In genomic region chr2:133157141-133157540, GRCh38 we compare ENCODE assay signal across 21 cellular contexts.
DNase-seq lines count a peak whose midpoint lies in the region; ATAC-seq and TF ChIP-seq lines count a peak whose summit lies in the region.
"Had no signal": no experiment of that assay in that cellular context is flagged by ENCODE, and none has a peak within 500 bp of the region (broad histone marks: within the 10 kb centered on the region; RNA-seq: fewer than 3 reads in every experiment).

No MANE protein-coding gene starts in this region.

- no peaks in the 10 kb centered on the region for H3K27me3 Mint-ChIP-seq in activated naive CD4-positive, alpha-beta T cell treated with anti-CD3 and anti-CD28 coated beads, Interleukin-2, amount 10 ng/mL, durations not matched to agents 7 days and 5 days
- H3K27me3 Mint-ChIP-seq: CD4-positive, alpha-beta T cell had no signal

- POLR2A ChIA-PET in IMR-90 (lab: Charles Lee; ENCODE audit: unreplicated experiment), result no interaction called here

- H3K79me2 ChIP-seq in neural cell (replicated peaks; ENCODE audit: insufficient read depth, low read length), result no peaks in the 10 kb centered on the region

- TF ChIP-seq RAD21 in IMR-90 (IDR thresholded peaks at IDR 0.05; ENCODE audit: low read length) (peak; percentile 16; the same call in 1 of the 2 replicates), neural cell (conservative IDR thresholded peaks at IDR 0.05) (peak; percentile 23)

- H3K9me1 ChIP-seq in IMR-90 (ENCODE audit: insufficient read depth, low read length), result no peaks in the 10 kb centered on the region

- H4K20me1 ChIP-seq in IMR-90 (ENCODE audit: insufficient read depth, low read length) (peaks cover 4% of the 10 kb centered on the region; the same call in 1 of the 2 replicates), neural cell (ENCODE audit: insufficient read depth) (no peaks in the 10 kb centered on the region)
- H4K20me1 ChIP-seq: BLaER1 treated with 17β-estradiol and CSF1 and Interleukin-3, amounts not matched to agents 10 nM and 100 nM had no signal

- H3K9me3 ChIP-seq in IMR-90 (ENCODE audit: control insufficient read depth, insufficient read depth, low read length), result no peaks in the 10 kb centered on the region
- H3K9me3 ChIP-seq in neural cell (ENCODE audit: low read length), result no peaks in the 10 kb centered on the region
- no peaks in the 10 kb centered on the region for H3K9me3 ChIP-seq in upper lobe of left lung
- H3K9me3 ChIP-seq: BE2C; BLaER1 treated with 17β-estradiol and CSF1 and Interleukin-3, amounts not matched to agents 10 nM and 100 nM; HAP-1 had no signal

- H3K27ac ChIP-seq in IMR-90 (ENCODE audit: insufficient read depth, low read length) (no peak overlapping the region), neural cell (ENCODE audit: low read length) (no peak overlapping the region), upper lobe of left lung (no peak overlapping the region)
- H3K27ac ChIP-seq: 22Rv1; BLaER1 treated with 17β-estradiol and CSF1 and Interleukin-3, amounts not matched to agents 10 nM and 100 nM had no signal

- H2BK120ac ChIP-seq in IMR-90 (ENCODE audit: low read depth, low read length), result no peak overlapping the region

- H3K9me2 ChIP-seq in neural cell (ENCODE audit: insufficient read depth, low read length), result no peaks in the 10 kb centered on the region

- no peak overlapping the region for H2AK9ac ChIP-seq in IMR-90 (replicated peaks; ENCODE audit: low read depth, low read length, poor library complexity)

- H2AFZ ChIP-seq in IMR-90 (replicated peaks; ENCODE audit: low read length, poor library complexity), result no peak overlapping the region
- no peak overlapping the region for H2AFZ ChIP-seq in neural cell (ENCODE audit: low read depth, low read length)

- no peaks in the 10 kb centered on the region for H3F3A ChIP-seq in neural cell (ENCODE audit: insufficient read depth, low read length, poor library complexity, severe bottlenecking)

- no peak overlapping the region for H4K91ac ChIP-seq in IMR-90 (ENCODE audit: insufficient read depth, low read depth, low read length)

- no peak overlapping the region for H3K4me3 Mint-ChIP-seq in activated naive CD4-positive, alpha-beta T cell treated with anti-CD3 and anti-CD28 coated beads, Interleukin-2, amount 10 ng/mL, durations not matched to agents 7 days and 5 days
- H3K4me3 Mint-ChIP-seq: CD14-positive monocyte; CD4-positive, alpha-beta T cell; HFFc6 had no signal

- H3K79me1 ChIP-seq in IMR-90 (ENCODE audit: low read depth in 1 of 2, low read length in 2 of 2), result peaks cover 20 to 57% of the 10 kb centered on the region in 2 experiments; a peak in 3 of 4 replicates

- H3K4me3 ChIP-seq in IMR-90 (ENCODE audit: insufficient read depth, low read depth, low read length) (no peak overlapping the region), neural cell (ENCODE audit: low read length) (no peak overlapping the region), upper lobe of left lung (no peak overlapping the region)
- H3K4me3 ChIP-seq: BLaER1 treated with 17β-estradiol and CSF1 and Interleukin-3, amounts not matched to agents 10 nM and 100 nM; HAP-1 had no signal

- H3K27ac Mint-ChIP-seq in activated naive CD4-positive, alpha-beta T cell treated with anti-CD3 and anti-CD28 coated beads, Interleukin-2, amount 10 ng/mL, durations not matched to agents 7 days and 5 days, result no peak overlapping the region
- H3K27ac Mint-ChIP-seq: CD14-positive monocyte; CD4-positive, alpha-beta T cell; HFFc6 had no signal

- TF ChIP-seq EP300 in neural cell (conservative IDR thresholded peaks at IDR 0.05; ENCODE audit: poor library complexity, severe bottlenecking), result no peak
- no peak for TF ChIP-seq EP300 in upper lobe of left lung (IDR thresholded peaks at IDR 0.05)

- H3K4me1 ChIP-seq in IMR-90 (ENCODE audit: control insufficient read depth, insufficient read depth, low read length), result no peaks in the 10 kb centered on the region
- no peaks in the 10 kb centered on the region for H3K4me1 ChIP-seq in upper lobe of left lung
- H3K4me1 ChIP-seq: BE2C; BLaER1 treated with 17β-estradiol and CSF1 and Interleukin-3, amounts not matched to agents 10 nM and 100 nM; HAP-1 had no signal

- no peak overlapping the region for H3K56ac ChIP-seq in IMR-90 (ENCODE audit: extremely low read depth, insufficient read depth, low read length)

- no peak overlapping the region for H2BK15ac ChIP-seq in IMR-90 (ENCODE audit: low read depth, low read length)

- BruUV-seq in IMR-90 (replicated peaks; lab: Mats Ljungman, UMichigan), result no TSS peak

- H2BK20ac ChIP-seq in IMR-90 (ENCODE audit: low read depth, low read length), result no peak overlapping the region

- DNase-seq in NCI-H524 (lab: John Stamatoyannopoulos, UW) (peak; percentile 2 to 54), NCI-H524 treated with DMSO at 0.1 percent for 48 hours (lab: John Stamatoyannopoulos, UW) (no peak), IMR-90 (peak; percentile 37), astrocyte of the hippocampus (ENCODE audit: low read depth, low spot score) (peak; percentile 6), upper lobe of left lung (no peak)
- DNase-seq in activated naive CD4-positive, alpha-beta T cell treated with anti-CD3 and anti-CD28 coated beads, Interleukin-2, amount 10 ng/mL, durations not matched to agents 7 days and 5 days, result no peak
- DNase-seq in NK-92 treated with Interleukin-12 subunit alpha and Interleukin-12 subunit beta, amount 100 ng/mL, for 24 hours (lab: John Stamatoyannopoulos, UW), result no peak
- DNase-seq: AML-193; BE2C; Calu3; CD4-positive, alpha-beta T cell; COR-L47; DMS53; DMS79 treated with DMSO at 0.1 percent for 48 hours; GOT3; HFFc6 had no signal

- no peak overlapping the region for H2AK5ac ChIP-seq in IMR-90 (ENCODE audit: low read depth, low read length)

- no peak overlapping the region for H3K4ac ChIP-seq in IMR-90 (ENCODE audit: low read depth, low read length)

- no peak overlapping the region for H4K8ac ChIP-seq in IMR-90 (ENCODE audit: low read depth in 2 of 2, low read length in 2 of 2)

- no peak overlapping the region for H3K18ac ChIP-seq in IMR-90 (ENCODE audit: low read depth, low read length)

- H3K27me3 ChIP-seq in IMR-90 (ENCODE audit: control insufficient read depth, insufficient read depth, low read length), result no peaks in the 10 kb centered on the region
- no peaks in the 10 kb centered on the region for H3K27me3 ChIP-seq in neural cell (ENCODE audit: insufficient read depth, low read depth, low read length)
- H3K27me3 ChIP-seq in upper lobe of left lung, result no peaks in the 10 kb centered on the region
- H3K27me3 ChIP-seq: BE2C; BLaER1 treated with 17β-estradiol and CSF1 and Interleukin-3, amounts not matched to agents 10 nM and 100 nM had no signal

- ATAC-seq in IMR-90 (ENCODE audit: low read depth), result no peak
- no peak for ATAC-seq in upper lobe of left lung (ENCODE audit: low FRiP score in 2 of 2)

- no peak overlapping the region for H3K23ac ChIP-seq in IMR-90 (ENCODE audit: low read depth, low read length)

- no peaks in the 10 kb centered on the region for H3K4me1 Mint-ChIP-seq in activated naive CD4-positive, alpha-beta T cell treated with anti-CD3 and anti-CD28 coated beads, Interleukin-2, amount 10 ng/mL, durations not matched to agents 7 days and 5 days
- H3K4me1 Mint-ChIP-seq: CD14-positive monocyte had no signal

- CTCF ChIA-PET in IMR-90 (lab: Yijun Ruan, JAX), result interaction anchor here (0.6 to 1.3 kb wide), 2 partner anchors 14 to 434 kb away, joined by 3 to 4 read pairs; no protein-coding TSS in a partner anchor
- CTCF ChIA-PET in activated naive CD4-positive, alpha-beta T cell treated with anti-CD3 and anti-CD28 coated beads, Interleukin-2, amount 10 ng/mL, durations not matched to agents 7 days and 5 days (lab: Charles Lee), result no interaction called here

- no peak overlapping the region for H3K14ac ChIP-seq in IMR-90 (replicated peaks; ENCODE audit: low read depth, low read length)

- H3K36me3 ChIP-seq in IMR-90 (ENCODE audit: control insufficient read depth, insufficient read depth, low read length) (no peaks in the 10 kb centered on the region; the same call in 1 of the 2 replicates), neural cell (ENCODE audit: insufficient read depth, low read length) (no peaks in the 10 kb centered on the region), upper lobe of left lung (no peaks in the 10 kb centered on the region)
- H3K36me3 ChIP-seq: BE2C; BLaER1 treated with 17β-estradiol and CSF1 and Interleukin-3, amounts not matched to agents 10 nM and 100 nM; HAP-1 had no signal

- WGBS in IMR-90 (ENCODE audit: extremely low coverage in 2 of 2, insufficient read length in 1 of 2), 2 experiments, result no CpG with 5 or more reads among the region's 3 CpGs
- 78 to 84% methylated on average over 3 of the region's 3 CpGs for WGBS in upper lobe of left lung, 2 donors

- TF ChIP-seq CTCF in IMR-90 (conservative IDR thresholded peaks at IDR 0.05; ENCODE audit: low read depth, low read length) (0 out of 2 replicates have a peak, but pooled peaks have one; percentile 13), neural cell (IDR thresholded peaks at IDR 0.05; ENCODE audit: poor library complexity, severe bottlenecking) (no peak), upper lobe of left lung (IDR thresholded peaks at IDR 0.05) (no peak)

- no peak overlapping the region for H2BK5ac ChIP-seq in IMR-90 (ENCODE audit: low read depth, low read length, poor library complexity, severe bottlenecking)

- in situ Hi-C loops in IMR-90 (cut with MboI; ENCODE audit: low sequenced_read_pairs), result no loop called here

- H3K9me3 Mint-ChIP-seq in activated naive CD4-positive, alpha-beta T cell treated with anti-CD3 and anti-CD28 coated beads, Interleukin-2, amount 10 ng/mL, durations not matched to agents 7 days and 5 days, result peaks cover 2% of the 10 kb centered on the region
- H3K9me3 Mint-ChIP-seq: HFFc6 had no signal

- no peak overlapping the region for H3K9ac ChIP-seq in IMR-90 (ENCODE audit: low read depth, low read length)
- no peak overlapping the region for H3K9ac ChIP-seq in neural cell (ENCODE audit: low read length)
- H3K9ac ChIP-seq: BLaER1 treated with 17β-estradiol and CSF1 and Interleukin-3, amounts not matched to agents 10 nM and 100 nM had no signal

- no peak overlapping the region for H3K4me2 ChIP-seq in IMR-90 (ENCODE audit: low read depth, low read length)
- H3K4me2 ChIP-seq in neural cell (ENCODE audit: low read length), result no peak overlapping the region
- H3K4me2 ChIP-seq: BLaER1 treated with 17β-estradiol and CSF1 and Interleukin-3, amounts not matched to agents 10 nM and 100 nM had no signal

- dilution Hi-C loops in IMR-90 (cut with HindIII; ENCODE audit: low sequenced_read_pairs, unreplicated experiment), result no loop called here

- H3K36me3 Mint-ChIP-seq in activated naive CD4-positive, alpha-beta T cell treated with anti-CD3 and anti-CD28 coated beads, Interleukin-2, amount 10 ng/mL, durations not matched to agents 7 days and 5 days, result no peaks in the 10 kb centered on the region
- H3K36me3 Mint-ChIP-seq: CD14-positive monocyte had no signal

- no peak overlapping the region for H4K5ac ChIP-seq in IMR-90 (ENCODE audit: low read depth, low read length)

- intact Hi-C loops in IMR-90 (cut with micrococcal nuclease), result no loop called here

- TF ChIP-seq POLR2A in IMR-90 (IDR thresholded peaks at IDR 0.05; ENCODE audit: low read depth, low read length) (no peak), upper lobe of left lung (IDR thresholded peaks at IDR 0.05) (no peak)

TF ChIP-seq in IMR-90, 13 proteins besides CTCF, POLR2A, EP300 and RAD21 (continues in another document):
- TF ChIP-seq BHLHE40 (IDR thresholded peaks at IDR 0.05; ENCODE audit: low read depth, low read length), result no peak

TF ChIP-seq in neural cell, 6 proteins besides CTCF, POLR2A, EP300 and RAD21 (continues in another document):
- TF ChIP-seq SMC3 (conservative IDR thresholded peaks at IDR 0.05; ENCODE audit: poor library complexity), result peak; percentile 38

Comparison
In these comparisons a context has a peak if more than half of its experiments do, and no peak if none do; other contexts are left out.
1. DNase-seq: peak in NCI-H524 (2 of 2), IMR-90 (single experiment) and astrocyte of the hippocampus (single experiment); none in NCI-H524 treated with DMSO at 0.1 percent for 48 hours (single experiment), activated naive CD4-positive, alpha-beta T cell treated with anti-CD3 and anti-CD28 coated beads, Interleukin-2, amount 10 ng/mL, durations not matched to agents 7 days and 5 days (single experiment), upper lobe of left lung (0 of 2) and NK-92 treated with Interleukin-12 subunit alpha and Interleukin-12 subunit beta, amount 100 ng/mL, for 24 hours (single experiment).